ENCODE assay signal across 13 cellular contexts in genomic region chr20:16944753-16945152, GRCh38.
DNase-seq lines count a peak whose midpoint lies in the region; ATAC-seq and TF ChIP-seq lines count a peak whose summit lies in the region.
"Had no signal": no experiment of that assay in that cellular context is flagged by ENCODE, and none has a peak within 500 bp of the region (broad histone marks: within the 10 kb centered on the region; RNA-seq: fewer than 3 reads in every experiment).

No MANE protein-coding gene starts in this region.

- H4K5ac ChIP-seq in H9 (ENCODE audit: insufficient read length, low read depth, low read length), result no peak overlapping the region

- H2BK20ac ChIP-seq in H9 (ENCODE audit: low read depth, low read length, poor library complexity, severe bottlenecking), result no peak overlapping the region

- no peak for TF ChIP-seq CTCF in H9 (conservative IDR thresholded peaks at IDR 0.05)
- TF ChIP-seq CTCF in neural progenitor cell (IDR thresholded peaks at IDR 0.05), result no peak
- TF ChIP-seq CTCF in colonic mucosa (IDR thresholded peaks at IDR 0.05), result no peak
- no peak for TF ChIP-seq CTCF in CD14-positive monocyte (IDR thresholded peaks at IDR 0.05)

- H3K56ac ChIP-seq in H9 (ENCODE audit: insufficient read length, low read depth, low read length), result no peak overlapping the region

- H3T11ph ChIP-seq in H9 (ENCODE audit: low read length), result no peak overlapping the region

- no CpG with 5 or more reads among the region's 2 CpGs for WGBS in H9 (ENCODE audit: extremely low coverage, insufficient read length, low lambda C conversion rate)

- H2BK5ac ChIP-seq in H9 (ENCODE audit: insufficient read length, low read length), result no peak overlapping the region

- H4K20me1 ChIP-seq in H9 (ENCODE audit: control insufficient read depth, insufficient read depth, insufficient read length) (no peaks in the 10 kb centered on the region), neural progenitor cell (ENCODE audit: low read depth) (no peaks in the 10 kb centered on the region)

- no peak overlapping the region for H3K9ac ChIP-seq in H9 (ENCODE audit: extremely low read depth, insufficient read length, low read length)
- peak overlapping the region; percentile 55 for H3K9ac ChIP-seq in SK-N-MC (ENCODE audit: insufficient read length)
- no peak overlapping the region for H3K9ac ChIP-seq in neural progenitor cell
- H3K9ac ChIP-seq in colonic mucosa (ENCODE audit: low read depth in 2 of 2, low read length in 2 of 2), result no peak overlapping the region
- H3K9ac ChIP-seq: KMS-11 had no signal

- no peak overlapping the region for H3K23ac ChIP-seq in H9 (ENCODE audit: insufficient read length, low read depth, low read length)

- no peak overlapping the region for H2AFZ ChIP-seq in H9 (ENCODE audit: low read length)
- H2AFZ ChIP-seq in neural progenitor cell (replicated peaks), result no peak overlapping the region

- H3K4me1 Mint-ChIP-seq in H9 (peaks cover 52 to 59% of the 10 kb centered on the region in 2 experiments), neural progenitor cell (peaks cover 19% of the 10 kb centered on the region), CD14-positive monocyte (no peaks in the 10 kb centered on the region)
- H3K4me1 Mint-ChIP-seq: CD4-positive, CD25-positive, alpha-beta regulatory T cell had no signal

- no peak overlapping the region for H3K14ac ChIP-seq in H9 (ENCODE audit: insufficient read depth, low read length)

- H3K27ac Mint-ChIP-seq in H9, result peak overlapping the region; percentile 50 to 76 (median 55); a peak in 2 of 7 replicates
- H3K27ac Mint-ChIP-seq in neural progenitor cell, result no peak overlapping the region
- H3K27ac Mint-ChIP-seq in CD14-positive monocyte, result no peak overlapping the region
- H3K27ac Mint-ChIP-seq: CD4-positive, CD25-positive, alpha-beta regulatory T cell had no signal

- no peaks in the 10 kb centered on the region for H3F3A ChIP-seq in neural progenitor cell (ENCODE audit: low read depth)

- H2AK5ac ChIP-seq in H9 (ENCODE audit: insufficient read length, low read length), result no peak overlapping the region

- H3K4me3 ChIP-seq in SK-N-MC, result no peak overlapping the region
- no peak overlapping the region for H3K4me3 ChIP-seq in neural progenitor cell
- H3K4me3 ChIP-seq in colonic mucosa, result no peak overlapping the region

- H3K4me3 Mint-ChIP-seq in H9 (no peak overlapping the region), neural progenitor cell (no peak overlapping the region), CD14-positive monocyte (no peak overlapping the region)
- H3K4me3 Mint-ChIP-seq: CD4-positive, CD25-positive, alpha-beta regulatory T cell had no signal

- H3K27ac ChIP-seq in H9 (ENCODE audit: insufficient read length, low read depth, low read length) (no peak overlapping the region), SK-N-MC (peak overlapping the region; percentile 87), neural progenitor cell (no peak overlapping the region), colonic mucosa (no peak overlapping the region)
- H3K27ac ChIP-seq: KMS-11 had no signal

- no peak overlapping the region for H4K8ac ChIP-seq in H9 (replicated peaks; ENCODE audit: insufficient read length, low read depth, low read length)

- ATAC-seq in GM18907 (IDR thresholded peaks at IDR 0.05; ENCODE audit: unreplicated experiment), result no peak
- ATAC-seq: HepG2 had no signal

- H3K23me2 ChIP-seq in H9 (ENCODE audit: insufficient read length, low read depth, low read length, poor library complexity, severe bottlenecking), result no peaks in the 10 kb centered on the region

- DNase-seq in H9 (no peak), SK-N-MC (ENCODE audit: low read depth, low spot score) (no peak), iris pigment epithelial cell (ENCODE audit: low read depth) (peak; percentile 22), neural progenitor cell (ENCODE audit: low spot score) (peak; percentile 53), hypothalamus (lab: John Stamatoyannopoulos, UW) (no peak), colonic mucosa (no peak), CD14-positive monocyte (ENCODE audit: low spot score) (no peak)
- DNase-seq: AML-193; CD4-positive, CD25-positive, alpha-beta regulatory T cell; NCI-H1048 had no signal

- H3K27me3 Mint-ChIP-seq in H9 (ENCODE audit: low read depth), result no peaks in the 10 kb centered on the region
- no peaks in the 10 kb centered on the region for H3K27me3 Mint-ChIP-seq in neural progenitor cell (ENCODE audit: insufficient read depth, low read depth)
- H3K27me3 Mint-ChIP-seq in CD14-positive monocyte (ENCODE audit: low read depth in 3 of 3), result no peaks in the 10 kb centered on the region
- H3K27me3 Mint-ChIP-seq: CD4-positive, CD25-positive, alpha-beta regulatory T cell had no signal

- no peaks in the 10 kb centered on the region for H3K9me3 ChIP-seq in H9 (ENCODE audit: control insufficient read depth, low read depth, low read length)
- H3K9me3 ChIP-seq in SK-N-MC (ENCODE audit: low read depth, low read length), result no peaks in the 10 kb centered on the region
- H3K9me3 ChIP-seq in neural progenitor cell (ENCODE audit: low read depth), result no peaks in the 10 kb centered on the region
- H3K9me3 ChIP-seq in colonic mucosa, result no peaks in the 10 kb centered on the region

- no peak overlapping the region for H2BK15ac ChIP-seq in H9 (ENCODE audit: low read depth, low read length)

- H3K4me1 ChIP-seq in H9 (ENCODE audit: insufficient read depth, low read length) (peaks cover 14% of the 10 kb centered on the region), neural progenitor cell (no peaks in the 10 kb centered on the region), colonic mucosa (no peaks in the 10 kb centered on the region)

- H4K91ac ChIP-seq in H9 (ENCODE audit: insufficient read length, low read depth, low read length), result no peak overlapping the region

- no peak overlapping the region for H2BK120ac ChIP-seq in H9 (ENCODE audit: low read depth, low read length, poor library complexity, severe bottlenecking)

- H3K36me3 Mint-ChIP-seq in H9 (ENCODE audit: insufficient read depth in 1 of 3, low read depth in 3 of 3) (peaks cover 2 to 16% (median 2%) of the 10 kb centered on the region in 3 experiments; a peak in 5 of 7 replicates), neural progenitor cell (no peaks in the 10 kb centered on the region), CD14-positive monocyte (no peaks in the 10 kb centered on the region)
- H3K36me3 Mint-ChIP-seq: CD4-positive, CD25-positive, alpha-beta regulatory T cell had no signal

- no peak overlapping the region for H3K4ac ChIP-seq in H9 (ENCODE audit: low read depth, low read length)

- H3K79me2 ChIP-seq in H9 (ENCODE audit: insufficient read depth, low read length) (no peaks in the 10 kb centered on the region), neural progenitor cell (ENCODE audit: low read depth) (no peaks in the 10 kb centered on the region)

- H3K36me3 ChIP-seq in SK-N-MC (ENCODE audit: insufficient read depth, low read length) (no peaks in the 10 kb centered on the region), neural progenitor cell (no peaks in the 10 kb centered on the region), colonic mucosa (no peaks in the 10 kb centered on the region)

- intact Hi-C loops in colonic mucosa (cut with DNase I) (no loop called here), CD14-positive monocyte (cut with micrococcal nuclease) (no loop called here)

- H3K4me2 ChIP-seq in H9 (ENCODE audit: insufficient read depth, insufficient read length, low read length) (no peak overlapping the region), neural progenitor cell (no peak overlapping the region)
- H3K4me2 ChIP-seq: KMS-11 had no signal

- H3K27me3 ChIP-seq in H9 (ENCODE audit: insufficient read depth, low read length), result no peaks in the 10 kb centered on the region
- peaks cover 15% of the 10 kb centered on the region for H3K27me3 ChIP-seq in neural progenitor cell
- no peaks in the 10 kb centered on the region for H3K27me3 ChIP-seq in colonic mucosa

- no peaks in the 10 kb centered on the region for H3K79me1 ChIP-seq in H9 (ENCODE audit: insufficient read depth, low read depth, low read length, poor library complexity, severe bottlenecking)

- H3K9me3 Mint-ChIP-seq in H9 (peaks cover 6 to 7% of the 10 kb centered on the region in 2 experiments; a peak in 4 of 5 replicates), neural progenitor cell (peaks cover 10% of the 10 kb centered on the region), CD14-positive monocyte (peaks cover 0 to 11% (median 8%) of the 10 kb centered on the region in 7 donors)

- no peak overlapping the region for H2BK12ac ChIP-seq in H9 (ENCODE audit: insufficient read length, low read depth, low read length)

- peak overlapping the region; percentile 7 for H3K18ac ChIP-seq in H9 (ENCODE audit: insufficient read length, low read depth, low read length)

Comparison
In these comparisons a context has a peak if more than half of its experiments do, and no peak if none do; other contexts are left out.
1. DNase-seq: peak in iris pigment epithelial cell (single experiment) and neural progenitor cell (single experiment); none in H9 (single experiment), SK-N-MC (single experiment), hypothalamus (0 of 51), colonic mucosa (single experiment) and CD14-positive monocyte (single experiment).
2. H3K27ac Mint-ChIP-seq: peak in H9 (3 of 3); none in neural progenitor cell (single experiment) and CD14-positive monocyte (0 of 7).